15 cellular contexts compared by ENCODE assay signal in the genomic region with DNA sequence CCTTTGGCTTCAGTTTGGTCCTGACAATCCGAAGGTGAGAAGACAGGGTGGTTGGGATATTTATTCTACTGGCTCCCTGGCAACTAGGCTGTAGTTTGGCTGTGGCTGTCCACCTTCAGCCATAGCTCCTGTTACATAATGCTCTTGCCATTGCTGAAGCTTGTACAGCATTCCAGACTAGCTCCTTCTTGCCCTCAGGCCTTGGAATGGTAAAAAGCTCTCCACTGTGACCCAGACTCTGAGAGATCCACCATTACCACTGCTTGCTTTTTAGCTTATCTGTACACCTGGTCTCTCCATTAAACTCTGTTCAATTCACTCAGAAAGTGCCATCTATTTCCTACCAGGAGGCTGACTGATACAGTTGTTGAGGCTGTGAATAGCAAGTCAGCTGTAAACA.
DNase-seq lines count a peak whose midpoint lies in the region; TF ChIP-seq lines count a peak whose summit lies in the region.
"Had no signal": no experiment of that assay in that cellular context is flagged by ENCODE, and none has a peak within 500 bp of the region (broad histone marks: within the 10 kb centered on the region; RNA-seq: fewer than 3 reads in every experiment).

No MANE protein-coding gene starts in this region.

- no peak overlapping the region for H3K4me2 ChIP-seq in mammary epithelial cell (ENCODE audit: insufficient read depth, low read depth, low read length)
- H3K4me2 ChIP-seq: BLaER1 treated with 17β-estradiol and CSF1 and Interleukin-3, amounts not matched to agents 10 nM and 100 nM; GM23338 had no signal

- BruUV-seq in MCF 10A (replicated peaks; lab: Mats Ljungman, UMichigan), result no TSS peak
- BruUV-seq in mammary epithelial cell (replicated peaks; lab: Mats Ljungman, UMichigan), result no TSS peak

- 9% methylated on average over 1 of the region's 1 CpG for WGBS in mammary epithelial cell (ENCODE audit: low coverage, missing lambda C conversion rate)

- in situ Hi-C loops in mammary epithelial cell (cut with MboI; ENCODE audit: low sequenced_read_pairs in 2 of 2), result no loop called here

- H3K27me3 Mint-ChIP-seq in MCF 10A (ENCODE audit: insufficient read depth, unreplicated experiment), result no peaks in the 10 kb centered on the region
- H3K27me3 Mint-ChIP-seq: CD8-positive, alpha-beta memory T cell had no signal

- CTCF ChIA-PET in MCF 10A (lab: Yijun Ruan, JAX) (interaction anchor here (1.0 to 1.1 kb wide), 2 partner anchors 48 to 83 kb away, joined by 3 read pairs; no protein-coding TSS in a partner anchor), mammary epithelial cell (lab: Charles Lee; ENCODE audit: low non-redundant PET) (no interaction called here)

- no peak overlapping the region for H3K9ac ChIP-seq in mammary epithelial cell (ENCODE audit: insufficient read depth, low read length)
- H3K9ac ChIP-seq: BLaER1 treated with 17β-estradiol and CSF1 and Interleukin-3, amounts not matched to agents 10 nM and 100 nM had no signal

- dilution Hi-C loops in mammary epithelial cell (cut with HindIII; ENCODE audit: low sequenced_read_pairs), result no loop called here

- H3K36me3 ChIP-seq in mammary epithelial cell (ENCODE audit: insufficient read depth, low read length), result no peaks in the 10 kb centered on the region
- H3K36me3 ChIP-seq: BLaER1 treated with 17β-estradiol and CSF1 and Interleukin-3, amounts not matched to agents 10 nM and 100 nM had no signal

- no peak overlapping the region for H3K4me3 Mint-ChIP-seq in MCF 10A (ENCODE audit: unreplicated experiment)
- H3K4me3 Mint-ChIP-seq: CD8-positive, alpha-beta memory T cell; GM23338; HFFc6 had no signal

- no peaks in the 10 kb centered on the region for H3K27me3 ChIP-seq in mammary epithelial cell (ENCODE audit: insufficient read depth, low read length)
- H3K27me3 ChIP-seq: BLaER1 treated with 17β-estradiol and CSF1 and Interleukin-3, amounts not matched to agents 10 nM and 100 nM had no signal

- no peak overlapping the region for H2AFZ ChIP-seq in mammary epithelial cell (ENCODE audit: low read depth, low read length)
- H2AFZ ChIP-seq: GM23338 had no signal

- TF ChIP-seq CTCF in MCF 10A (IDR thresholded peaks at IDR 0.05; ENCODE audit: unreplicated experiment) (no peak), mammary epithelial cell (conservative IDR thresholded peaks at IDR 0.05 in 1 of 2, IDR thresholded peaks at IDR 0.05 in 1 of 2; ENCODE audit: extremely low read depth in 1 of 2, insufficient read depth in 1 of 2, low read depth in 1 of 2, low read length in 2 of 2) (no peak), epithelial cell of esophagus (IDR thresholded peaks at IDR 0.05; ENCODE audit: insufficient read depth, low read depth, low read length, missing control alignments) (no peak)

- H3K9me3 ChIP-seq in mammary epithelial cell (replicated peaks; ENCODE audit: insufficient read depth, low read length), result no peaks in the 10 kb centered on the region
- H3K9me3 ChIP-seq: Caco-2 had no signal

- no peaks in the 10 kb centered on the region for H3K36me3 Mint-ChIP-seq in MCF 10A (ENCODE audit: insufficient read depth, unreplicated experiment)
- H3K36me3 Mint-ChIP-seq: CD8-positive, alpha-beta memory T cell had no signal

- no peak overlapping the region for H3K27ac Mint-ChIP-seq in MCF 10A (ENCODE audit: low read depth, unreplicated experiment)
- H3K27ac Mint-ChIP-seq: CD8-positive, alpha-beta memory T cell; GM23338; HFFc6 had no signal

- POLR2A ChIA-PET in MCF 10A (lab: Yijun Ruan, JAX), result interaction anchor here (0.9 to 1.6 kb wide), 2 partner anchors 11 to 225 kb away, joined by 3 to 6 read pairs; no protein-coding TSS in a partner anchor

- no peak overlapping the region for H3K27ac ChIP-seq in mammary epithelial cell (ENCODE audit: insufficient read depth, low read depth, low read length)
- H3K27ac ChIP-seq: BLaER1 treated with 17β-estradiol and CSF1 and Interleukin-3, amounts not matched to agents 10 nM and 100 nM had no signal

- intact Hi-C loops in MCF 10A (cut with micrococcal nuclease) (no loop called here), mammary epithelial cell (cut with micrococcal nuclease) (no loop called here)

- H3K4me3 ChIP-seq in mammary epithelial cell (replicated peaks in 1 of 3; ENCODE audit: insufficient read depth in 1 of 3, low read depth in 2 of 3, low read length in 3 of 3) (no peak overlapping the region), epithelial cell of esophagus (ENCODE audit: low read length) (no peak overlapping the region)
- H3K4me3 ChIP-seq: BLaER1 treated with 17β-estradiol and CSF1 and Interleukin-3, amounts not matched to agents 10 nM and 100 nM; GM23338 had no signal

- H3K4me1 Mint-ChIP-seq in MCF 10A (ENCODE audit: insufficient read depth, unreplicated experiment), result peaks cover 22% of the 10 kb centered on the region
- H3K4me1 Mint-ChIP-seq: CD8-positive, alpha-beta memory T cell; GM23338 had no signal

- H3K79me2 ChIP-seq in mammary epithelial cell (ENCODE audit: insufficient read depth, low read length), result no peaks in the 10 kb centered on the region

- DNase-seq in MCF 10A (ENCODE audit: unreplicated experiment) (peak; percentile 11), mammary epithelial cell (no peak), RPMI7951 (ENCODE audit: low read depth) (peak; percentile 45), epithelial cell of esophagus (ENCODE audit: low read depth) (peak; percentile 55), COLO829 (ENCODE audit: low spot score) (no peak), superior temporal gyrus (ENCODE audit: extremely low spot score) (no peak), epidermal melanocyte (ENCODE audit: insufficient read length, low spot score) (no peak)
- DNase-seq: 8988T; Caco-2; CD8-positive, alpha-beta memory T cell; H7; HFFc6; IMR-90 had no signal

- H3K9me3 Mint-ChIP-seq in MCF 10A (ENCODE audit: unreplicated experiment), result no peaks in the 10 kb centered on the region

- no peaks in the 10 kb centered on the region for H4K20me1 ChIP-seq in mammary epithelial cell (ENCODE audit: insufficient read depth, low read length)
- H4K20me1 ChIP-seq: BLaER1 treated with 17β-estradiol and CSF1 and Interleukin-3, amounts not matched to agents 10 nM and 100 nM had no signal

- H3K4me1 ChIP-seq in mammary epithelial cell (ENCODE audit: insufficient read depth, low read length), result peaks cover 4% of the 10 kb centered on the region
- H3K4me1 ChIP-seq: BLaER1 treated with 17β-estradiol and CSF1 and Interleukin-3, amounts not matched to agents 10 nM and 100 nM; Caco-2 had no signal

Comparison
In these comparisons a context has a peak if more than half of its experiments do, and no peak if none do; other contexts are left out.
1. DNase-seq: peak in MCF 10A (single experiment), RPMI7951 (single experiment) and epithelial cell of esophagus (single experiment); none in mammary epithelial cell (single experiment), COLO829 (single experiment), superior temporal gyrus (single experiment) and epidermal melanocyte (single experiment).